Comparison of ENCODE assay signal across 9 cellular contexts in genomic region chr17:19317359-19318095, GRCh38. TPM values are rescaled to one million over a fixed set of nuclear protein-coding genes. Genes with fewer than 3 reads are reported as not detected.
DNase-seq lines count a peak whose midpoint lies in the region; ATAC-seq and TF ChIP-seq lines count a peak whose summit lies in the region.
"Had no signal": no experiment of that assay in that cellular context is flagged by ENCODE, and none has a peak within 500 bp of the region (broad histone marks: within the 10 kb centered on the region; RNA-seq: fewer than 3 reads in every experiment).

No MANE protein-coding gene starts in this region.

- DNase-seq in AG10803 (ENCODE audit: low read depth) (peak; percentile 32), HCEC 1CT (peak; percentile 29), RPMI8226 (peak; percentile 88), germinal center (ENCODE audit: low spot score) (peak; percentile 40), neuronal stem cell (ENCODE audit: low spot score) (peak; percentile 71), SKM-1 treated with dmso at 0.1 percent for 144 hours (lab: John Stamatoyannopoulos, UW; ENCODE audit: unreplicated experiment) (no peak), NCI-H1436 (lab: John Stamatoyannopoulos, UW) (no peak)
- DNase-seq: activated naive CD8-positive, alpha-beta T cell treated with anti-CD3 and anti-CD28 coated beads, Interleukin-2, amount 10 ng/mL, durations not matched to agents 7 days and 5 days had no signal

- H3K4me2 ChIP-seq in neuronal stem cell (ENCODE audit: insufficient read depth, low read length, poor library complexity, severe bottlenecking): peak overlapping the region; percentile 30

- H3K27me3 ChIP-seq in neuronal stem cell (ENCODE audit: control insufficient read depth in 3 of 3, insufficient read depth in 3 of 3, low read depth in 1 of 3, low read length in 3 of 3): no peaks in the 10 kb centered on the region

- no peak overlapping the region for H3K4ac ChIP-seq in neuronal stem cell (ENCODE audit: low read length)

- H2BK12ac ChIP-seq in neuronal stem cell (ENCODE audit: low read length): no peak overlapping the region

- H2BK120ac ChIP-seq in neuronal stem cell (ENCODE audit: low read depth, low read length): no peak overlapping the region

- peak overlapping the region; percentile 55 for H2AFZ ChIP-seq in neuronal stem cell (ENCODE audit: low read length)

- H3K4me3 ChIP-seq in AG10803 (ENCODE audit: low read length) (no peak overlapping the region), neuronal stem cell (ENCODE audit: low read length in 2 of 2) (peak overlapping the region in 1 of 2 donors; percentile 26)

- TF ChIP-seq CTCF in AG10803 (conservative IDR thresholded peaks at IDR 0.05; ENCODE audit: low read length): peak; percentile 19; the same call in 1 of the 2 replicates

- peak overlapping the region; percentile 6 for H3K23ac ChIP-seq in neuronal stem cell (ENCODE audit: low read depth, low read length, poor library complexity)

- no peak overlapping the region for H2BK5ac ChIP-seq in neuronal stem cell (ENCODE audit: low read length)

- no peak overlapping the region for H2BK15ac ChIP-seq in neuronal stem cell (ENCODE audit: low read length)

- H3K14ac ChIP-seq in neuronal stem cell (ENCODE audit: low read length): no peak overlapping the region

- no CpG with 5 or more reads among the region's 19 CpGs for WGBS in neuronal stem cell (ENCODE audit: extremely low coverage in 2 of 2, insufficient read length in 2 of 2, insufficient replicate concordance in 1 of 2), 2 donors

- H3K9me3 ChIP-seq in neuronal stem cell (replicated peaks in 1 of 2; ENCODE audit: control insufficient read depth in 2 of 2, insufficient read depth in 1 of 2, low read depth in 1 of 2, low read length in 2 of 2): no peaks in the 10 kb centered on the region

- peak overlapping the region; percentile 25 for H3K27ac ChIP-seq in neuronal stem cell (replicated peaks; ENCODE audit: low read length)

- peaks cover 7 to 18% of the 10 kb centered on the region in 2 donors for H3K4me1 ChIP-seq in neuronal stem cell (ENCODE audit: control insufficient read depth in 2 of 2, insufficient read depth in 1 of 2, low read depth in 1 of 2, low read length in 2 of 2)

- no peak overlapping the region for H2AK5ac ChIP-seq in neuronal stem cell (ENCODE audit: low read depth, low read length)

- H4K8ac ChIP-seq in neuronal stem cell (ENCODE audit: low read depth, low read length): no peak overlapping the region

- no peaks in the 10 kb centered on the region for H3K79me1 ChIP-seq in neuronal stem cell (ENCODE audit: low read depth, low read length)

- no peak for ATAC-seq in HG02970 (IDR thresholded peaks at IDR 0.05; ENCODE audit: low FRiP score, unreplicated experiment)

- no peak overlapping the region for H3K9ac ChIP-seq in neuronal stem cell (ENCODE audit: low read depth, low read length, poor library complexity)

- no peak overlapping the region for H4K91ac ChIP-seq in neuronal stem cell (ENCODE audit: low read depth, low read length, poor library complexity)

- H3K18ac ChIP-seq in neuronal stem cell (ENCODE audit: low read length): peak overlapping the region; percentile 66

- peaks cover 4 to 60% of the 10 kb centered on the region in 2 donors for H3K36me3 ChIP-seq in neuronal stem cell (replicated peaks in 1 of 2; ENCODE audit: control insufficient read depth in 2 of 2, insufficient read depth in 2 of 2, low read length in 2 of 2)

RNA-seq across cellular contexts. Expression of gene B9D1, which starts 45.0 kb away (rescaled TPM):
- polyA plus RNA-seq in neuronal stem cell (2013, experiment 1 of 2): 22.2 TPM
- polyA plus RNA-seq in neuronal stem cell (2013, experiment 2 of 2): 23.4 TPM

Comparison
In these comparisons a context has a peak if more than half of its experiments do, and no peak if none do; other contexts are left out.
1. DNase-seq: peak in AG10803 (single experiment), HCEC 1CT (single experiment), RPMI8226 (single experiment), germinal center (single experiment) and neuronal stem cell (single experiment); none in SKM-1 treated with dmso at 0.1 percent for 144 hours (single experiment) and NCI-H1436 (single experiment).